ENCODE assay signal across 8 cellular contexts in genomic region chr9:83706703-83707517, GRCh38. TPM values are rescaled to one million over a fixed set of nuclear protein-coding genes. Genes with fewer than 3 reads are reported as not detected.
DNase-seq lines count a peak whose midpoint lies in the region; ATAC-seq, FAIRE-seq and TF ChIP-seq lines count a peak whose summit lies in the region.

No MANE protein-coding gene starts in this region.

- H2BK15ac ChIP-seq in H1 (ENCODE audit: low read length) = no peak overlapping the region

- 2% methylated on average over 18 of the region's 42 CpGs; no CpG with 5 or more reads in 1 of the 2 experiments for whole genome bisulfite sequencing in H1 (ENCODE audit: extremely low coverage in 1 of 2, insufficient coverage in 1 of 2, insufficient read length in 1 of 2, insufficient replicate concordance in 2 of 2, low coverage in 1 of 2, low lambda C conversion rate in 2 of 2, missing lambda C conversion rate in 1 of 2), 2 experiments

- intact Hi-C loops in activated CD8-positive, alpha-beta T cell treated with anti-CD3 and anti-CD28 coated beads for 36 hours (cut with micrococcal nuclease) = loop anchor here (2.0 to 10.0 kb wide), 3 partner anchors 18 to 218 kb away; partner anchors contain the start of genes IDNK and KIF27

- H3K23ac ChIP-seq in H1 (ENCODE audit: insufficient read length) = no peak overlapping the region

- DNase-seq in GM13977 (ENCODE audit: low spot score) = peak; percentile 51
- DNase-seq in HFFc6 = no peak
- DNase-seq in NCI-H1092 (lab: John Stamatoyannopoulos, UW) = peak; percentile 3
- DNase-seq in activated CD8-positive, alpha-beta T cell treated with anti-CD3 and anti-CD28 coated beads for 36 hours = peak; percentile 86
- peak; percentile 34 to 70 for DNase-seq in H1 (ENCODE audit: low read depth in 1 of 2, low spot score in 2 of 2)
- peak; percentile 16 for DNase-seq in mucosa of gallbladder (ENCODE audit: low spot score)
- DNase-seq in stimulated activated CD8-positive, alpha-beta memory T cell treated with anti-CD3 and anti-CD28 coated beads, Interleukin-4, amount 100 ng/mL, for 4 hours (ENCODE audit: low read depth in 2 of 2, low spot score in 1 of 2) = peak; percentile 47 to 56
- DNase-seq in SKM-1 treated with dmso at 0.1 percent for 144 hours (lab: John Stamatoyannopoulos, UW; ENCODE audit: unreplicated experiment) = no peak

- H3K14ac ChIP-seq in H1 (ENCODE audit: insufficient read length) = no peak overlapping the region

- no peak overlapping the region for H2BK20ac ChIP-seq in H1 (ENCODE audit: low read length)

- no peak for TF ChIP-seq CTCF in GM13977 (IDR thresholded peaks at IDR 0.05; ENCODE audit: extremely low read depth, insufficient read depth, missing control alignments)
- no peak for TF ChIP-seq CTCF in HFFc6 (IDR thresholded peaks at IDR 0.05)
- no peak for TF ChIP-seq CTCF in activated CD8-positive, alpha-beta T cell treated with anti-CD3 and anti-CD28 coated beads for 36 hours (IDR thresholded peaks at IDR 0.05)
- TF ChIP-seq CTCF in H1 (IDR thresholded peaks at IDR 0.05; ENCODE audit: control extremely low read depth in 1 of 3, insufficient read depth in 1 of 3, low read depth in 1 of 3, low read length in 3 of 3) = no peak

- H3K27me3 ChIP-seq in H1 (replicated peaks in 1 of 4; ENCODE audit: control insufficient read depth in 3 of 4, extremely low read depth in 1 of 4, insufficient read depth in 3 of 4, low read length in 3 of 4) = no peaks in the 10 kb centered on the region

- in situ Hi-C loops in GM13977 (cut with MboI; ENCODE audit: low pct_unique_long_range_greater_than_20kb, low sequenced_read_pairs, unreplicated experiment) = no loop called here

- H2BK12ac ChIP-seq in H1 (ENCODE audit: low read depth, low read length) = no peak overlapping the region

- no peak overlapping the region for H2AFZ ChIP-seq in H1 (ENCODE audit: low read length)

- H3K4me2 ChIP-seq in H1 (ENCODE audit: insufficient read depth in 1 of 2, low read depth in 2 of 2, low read length in 2 of 2) = peak overlapping the region; percentile 70 to 87

- peak overlapping the region; percentile 10 for H4K91ac ChIP-seq in H1 (replicated peaks; ENCODE audit: insufficient read length, low read length)

- no peaks in the 10 kb centered on the region; a peak in 1 of 8 replicates for H3K36me3 ChIP-seq in H1 (ENCODE audit: control insufficient read depth in 2 of 4, insufficient read depth in 4 of 4, low read length in 3 of 4)

- H3K18ac ChIP-seq in H1 (ENCODE audit: extremely low read depth, low read length) = peak overlapping the region; percentile 80; the same call in 1 of the 2 replicates

- no peaks in the 10 kb centered on the region for H3K9me3 Mint-ChIP-seq in HFFc6
- H3K9me3 Mint-ChIP-seq in activated CD8-positive, alpha-beta T cell treated with anti-CD3 and anti-CD28 coated beads for 36 hours = peaks cover 2% of the 10 kb centered on the region

- peak; percentile 56 for ATAC-seq in activated CD8-positive, alpha-beta T cell treated with anti-CD3 and anti-CD28 coated beads for 36 hours

- TF ChIP-seq EP300 in H1 (IDR thresholded peaks at IDR 0.05; ENCODE audit: borderline replicate concordance in 1 of 2, low read depth in 2 of 2, low read length in 2 of 2) = no peak

- H2BK5ac ChIP-seq in H1 (ENCODE audit: low read depth, low read length) = peak overlapping the region; percentile 100

- H4K5ac ChIP-seq in H1 (ENCODE audit: insufficient read length, low read depth, low read length) = peak overlapping the region; percentile 94

- H4K8ac ChIP-seq in H1 (ENCODE audit: extremely low read depth, insufficient read depth, low read length) = peak overlapping the region; percentile 99

- peak overlapping the region; percentile 69 for H3K4ac ChIP-seq in H1 (replicated peaks; ENCODE audit: insufficient read length, low read depth, low read length)

- no peak for FAIRE-seq in H1 (lab: Jason Lieb, UNC)

- peak overlapping the region; percentile 95 for H3K56ac ChIP-seq in H1 (replicated peaks; ENCODE audit: insufficient read length, low read depth, low read length)

- peaks cover 3% of the 10 kb centered on the region for H3K27me3 Mint-ChIP-seq in HFFc6 (ENCODE audit: insufficient read depth)
- H3K27me3 Mint-ChIP-seq in activated CD8-positive, alpha-beta T cell treated with anti-CD3 and anti-CD28 coated beads for 36 hours = no peaks in the 10 kb centered on the region

- H3K23me2 ChIP-seq in H1 (ENCODE audit: low read depth, low read length) = no peaks in the 10 kb centered on the region; the same call in 1 of the 2 replicates

- H2BK120ac ChIP-seq in H1 (replicated peaks; ENCODE audit: low read depth, low read length) = no peak overlapping the region

- peaks cover 0 to under 1% (median 0%) of the 10 kb centered on the region in 4 experiments; a peak in 1 of 7 replicates for H3K4me1 ChIP-seq in H1 (replicated peaks in 1 of 4; ENCODE audit: control insufficient read depth in 3 of 4, insufficient read depth in 4 of 4, low read length in 3 of 4)

- peaks cover 37 to 56% of the 10 kb centered on the region in 2 experiments for H3K79me2 ChIP-seq in H1 (ENCODE audit: control insufficient read depth in 1 of 2, insufficient read depth in 2 of 2, low read length in 2 of 2)

- peak overlapping the region; percentile 94 for H3K4me3 Mint-ChIP-seq in HFFc6
- H3K4me3 Mint-ChIP-seq in activated CD8-positive, alpha-beta T cell treated with anti-CD3 and anti-CD28 coated beads for 36 hours = peak overlapping the region; percentile 86

- H3K4me1 Mint-ChIP-seq in HFFc6 (ENCODE audit: low read depth) = peaks cover 48% of the 10 kb centered on the region
- peaks cover 42% of the 10 kb centered on the region for H3K4me1 Mint-ChIP-seq in activated CD8-positive, alpha-beta T cell treated with anti-CD3 and anti-CD28 coated beads for 36 hours (ENCODE audit: low read depth)

- H3K27ac Mint-ChIP-seq in HFFc6 = peak overlapping the region; percentile 100
- H3K27ac Mint-ChIP-seq in activated CD8-positive, alpha-beta T cell treated with anti-CD3 and anti-CD28 coated beads for 36 hours = peak overlapping the region; percentile 98

- POLR2A ChIA-PET in activated CD8-positive, alpha-beta T cell treated with anti-CD3 and anti-CD28 coated beads for 36 hours (lab: Charles Lee) = interaction anchor here (0.7 to 2.8 kb wide), 13 partner anchors 8 to 587 kb away, joined by 3 to 25 read pairs (median 4); partner anchors contain the start of genes IDNK and KIF27
- POLR2A ChIA-PET in H1 (lab: Charles Lee; ENCODE audit: partially characterized antibody) = interaction anchor here (0.7 to 2.7 kb wide), 24 partner anchors 8 to 459 kb away, joined by 3 to 15 read pairs (median 4); partner anchors contain the start of gene KIF27

- TF ChIP-seq POLR2A in H1 (IDR thresholded peaks at IDR 0.05; ENCODE audit: control extremely low read depth in 1 of 2, low read depth in 2 of 2, low read length in 2 of 2) = peak in 1 of 2 experiments; percentile 74; a peak in 1 of 3 replicates

- H3K9me3 ChIP-seq in H1 (ENCODE audit: insufficient read depth in 2 of 2, low read depth in 1 of 2, low read length in 1 of 2) = peaks cover 0 to 2% of the 10 kb centered on the region in 2 experiments; a peak in 1 of 4 replicates

- peaks cover 28% of the 10 kb centered on the region for H3K36me3 Mint-ChIP-seq in HFFc6 (ENCODE audit: low read depth)
- peaks cover 28% of the 10 kb centered on the region for H3K36me3 Mint-ChIP-seq in activated CD8-positive, alpha-beta T cell treated with anti-CD3 and anti-CD28 coated beads for 36 hours (ENCODE audit: low read depth)

- peaks cover under 1 to 4% of the 10 kb centered on the region in 2 experiments for H4K20me1 ChIP-seq in H1 (replicated peaks in 1 of 2; ENCODE audit: control insufficient read depth in 1 of 2, insufficient read depth in 2 of 2, low read length in 2 of 2)

- H3K9ac ChIP-seq in H1 (replicated peaks in 1 of 4; ENCODE audit: extremely low read depth in 1 of 4, low read depth in 3 of 4, low read length in 3 of 4) = peak overlapping the region; percentile 98 to 100 (median 98)

- CTCF ChIA-PET in activated CD8-positive, alpha-beta T cell treated with anti-CD3 and anti-CD28 coated beads for 36 hours (lab: Charles Lee) = interaction anchor here (0.6 to 2.9 kb wide), 3 partner anchors 22 to 86 kb away, joined by 3 to 11 read pairs (median 3); no protein-coding TSS in a partner anchor
- CTCF ChIA-PET in H1 (lab: Charles Lee; ENCODE audit: partially characterized antibody) = no interaction called here

- TF ChIP-seq RAD21 in H1 (IDR thresholded peaks at IDR 0.05 in 1 of 2, conservative IDR thresholded peaks at IDR 0.05 in 1 of 2; ENCODE audit: low read depth in 2 of 2, low read length in 2 of 2) = no peak

- peak overlapping the region; percentile 100 for H3K27ac ChIP-seq in H1 (ENCODE audit: low read depth, low read length)

- no peak overlapping the region for H2AK5ac ChIP-seq in H1 (ENCODE audit: low read depth, low read length)

- no peaks in the 10 kb centered on the region for H3K79me1 ChIP-seq in H1 (ENCODE audit: low read depth, low read length)

- H3K4me3 ChIP-seq in H1 (ENCODE audit: extremely low read depth in 1 of 4, insufficient read depth in 2 of 4, low read depth in 3 of 4, low read length in 4 of 4) = peak overlapping the region; percentile 79 to 99 (median 93)

TF ChIP-seq in H1, 55 proteins besides CTCF, POLR2A, EP300 and RAD21 (continues in another document):
- no peak for TF ChIP-seq E2F6 (IDR thresholded peaks at IDR 0.05)
- no peak for TF ChIP-seq GTF2F1 (IDR thresholded peaks at IDR 0.05; ENCODE audit: borderline replicate concordance, low read depth, low read length)
- no peak for TF ChIP-seq MAFK (IDR thresholded peaks at IDR 0.05; ENCODE audit: low read depth, low read length)
- no peak for TF ChIP-seq SRF (IDR thresholded peaks at IDR 0.05; ENCODE audit: low read depth, low read length)
- TF ChIP-seq KDM1A (IDR thresholded peaks at IDR 0.05; ENCODE audit: borderline replicate concordance, low read length) = no peak

RNA-seq across cellular contexts. Expression of gene UBQLN1, which starts 0.8 kb away (rescaled TPM):
- total RNA-seq in HFFc6 (2021; fragmentation: NEBNext Ultra II Directional; extraction: Animal tissue kit (Norgen Biotek cat#: 25700)) = 100 to 1,000 TPM; 107 to 138 (median 126) TPM
- 10 to 100 TPM; 80.1 to 92.9 TPM for total RNA-seq in activated CD8-positive, alpha-beta T cell treated with anti-CD3 and anti-CD28 coated beads for 36 hours
- total RNA-seq in H1 (2021; fragmentation: NEBNext Ultra II Directional; extraction: Animal tissue kit (Norgen Biotek cat#: 25700)) = 101 and 105 TPM in 2 replicates
- 49.8 and 62.4 TPM in 2 replicates for polyA plus RNA-seq in H1 (2011; rRNA removed)
- 70.9 TPM for polyA plus RNA-seq in H1 (2011; cell fraction: cytosol; rRNA removed)
- polyA plus RNA-seq in H1 (2011; cell fraction: nucleus; rRNA removed) = 62.0 TPM
- polyA plus RNA-seq in H1 (2012, experiment 1 of 2) = 58.3 to 81.6 TPM (median 71.5 TPM) in 4 replicates
- 6.7 TPM for polyA plus RNA-seq in H1 (2012, experiment 2 of 2)
- polyA plus RNA-seq in H1 (2013, experiment 1 of 2) = 64.1 TPM
- polyA plus RNA-seq in H1 (2013, experiment 2 of 2) = 64.0 TPM
- 206 and 251 TPM in 2 replicates for polyA minus RNA-seq in H1 (2011; rRNA and poly(A)+ RNA removed)
- 107 TPM for polyA minus RNA-seq in H1 (2011; cell fraction: cytosol; rRNA and poly(A)+ RNA removed)
- 122 TPM for polyA minus RNA-seq in H1 (2011; cell fraction: nucleus; rRNA and poly(A)+ RNA removed)
- total RNA-seq in mucosa of gallbladder = 101 TPM

Comparison
In these comparisons a context has a peak if more than half of its experiments do, and no peak if none do; other contexts are left out.
1. DNase-seq: peak in GM13977 (single experiment), NCI-H1092 (single experiment), activated CD8-positive, alpha-beta T cell treated with anti-CD3 and anti-CD28 coated beads for 36 hours (single experiment), H1 (2 of 2), mucosa of gallbladder (single experiment) and stimulated activated CD8-positive, alpha-beta memory T cell treated with anti-CD3 and anti-CD28 coated beads, Interleukin-4, amount 100 ng/mL, for 4 hours (2 of 2); none in HFFc6 (single experiment) and SKM-1 treated with dmso at 0.1 percent for 144 hours (single experiment).